19 cellular contexts compared by ENCODE assay signal in the genomic region with DNA sequence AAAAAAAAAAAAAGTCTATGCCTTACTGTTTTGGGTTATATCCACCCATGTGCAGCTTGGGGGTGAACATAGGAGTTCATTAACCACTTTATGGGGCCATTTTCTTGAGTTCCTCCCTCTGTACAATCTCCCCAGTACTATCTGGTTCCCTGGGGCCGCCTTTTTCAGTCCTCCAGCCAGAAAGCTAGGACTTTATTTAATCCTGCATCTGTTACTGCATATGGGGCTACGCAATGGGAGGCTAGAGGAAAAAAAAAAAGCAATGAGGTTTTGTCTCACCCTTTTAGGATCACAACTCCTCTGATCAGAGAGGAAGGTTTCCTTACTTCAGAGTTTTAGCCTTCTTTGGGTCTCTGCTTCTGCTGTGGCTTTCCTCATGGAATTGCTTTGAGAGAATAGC. TPM values are rescaled to one million over a fixed set of nuclear protein-coding genes. Genes with fewer than 3 reads are reported as not detected.
DNase-seq lines count a peak whose midpoint lies in the region; ATAC-seq and TF ChIP-seq lines count a peak whose summit lies in the region.
"Had no signal": no experiment of that assay in that cellular context is flagged by ENCODE, and none has a peak within 500 bp of the region (broad histone marks: within the 10 kb centered on the region; RNA-seq: fewer than 3 reads in every experiment).

No MANE protein-coding gene starts in this region.

- TF ChIP-seq CTCF in upper lobe of right lung (IDR thresholded peaks at IDR 0.05) = no peak
- TF ChIP-seq CTCF in natural killer cell (IDR thresholded peaks at IDR 0.05) = no peak

- H3K36me3 ChIP-seq in upper lobe of right lung = peaks cover 5% of the 10 kb centered on the region

- no peak overlapping the region for H3K27ac ChIP-seq in upper lobe of right lung
- H3K27ac ChIP-seq: BLaER1 treated with 17β-estradiol and CSF1 and Interleukin-3, amounts not matched to agents 10 nM and 100 nM had no signal

- H3K9me3 Mint-ChIP-seq in natural killer cell = no peaks in the 10 kb centered on the region
- H3K9me3 Mint-ChIP-seq: GM23338, HFFc6 had no signal

- no peaks in the 10 kb centered on the region for H3K27me3 ChIP-seq in upper lobe of right lung
- H3K27me3 ChIP-seq: BLaER1 treated with 17β-estradiol and CSF1 and Interleukin-3, amounts not matched to agents 10 nM and 100 nM had no signal

- no peaks in the 10 kb centered on the region for H3K4me1 ChIP-seq in upper lobe of right lung
- H3K4me1 ChIP-seq: BLaER1 treated with 17β-estradiol and CSF1 and Interleukin-3, amounts not matched to agents 10 nM and 100 nM had no signal

- no peak for ATAC-seq in upper lobe of right lung
- no peak for ATAC-seq in natural killer cell
- ATAC-seq in HG03342 (IDR thresholded peaks at IDR 0.05; ENCODE audit: unreplicated experiment) = no peak
- ATAC-seq: CD8-positive, alpha-beta T cell; GM23338; HCT116 had no signal

- no peak overlapping the region for H3K4me3 Mint-ChIP-seq in natural killer cell
- H3K4me3 Mint-ChIP-seq: B cell; CD8-positive, alpha-beta T cell; GM23338; HFFc6 had no signal

- H3K9me3 ChIP-seq in upper lobe of right lung = no peaks in the 10 kb centered on the region

- H3K36me3 Mint-ChIP-seq in natural killer cell = no peaks in the 10 kb centered on the region

- no peak overlapping the region for H3K27ac Mint-ChIP-seq in natural killer cell
- H3K27ac Mint-ChIP-seq: B cell; CD8-positive, alpha-beta T cell; GM23338; HFFc6 had no signal

- H3K4me3 ChIP-seq in upper lobe of right lung = no peak overlapping the region
- H3K4me3 ChIP-seq: BLaER1 treated with 17β-estradiol and CSF1 and Interleukin-3, amounts not matched to agents 10 nM and 100 nM; GM23338 had no signal

- no peaks in the 10 kb centered on the region for H3K27me3 Mint-ChIP-seq in natural killer cell (ENCODE audit: low read depth in 2 of 2)
- H3K27me3 Mint-ChIP-seq: B cell had no signal

- peaks cover 6 to 23% of the 10 kb centered on the region in 2 donors for H3K4me1 Mint-ChIP-seq in natural killer cell

- peak; percentile 73 for DNase-seq in DMS 273 (lab: John Stamatoyannopoulos, UW; ENCODE audit: unreplicated experiment)
- DNase-seq in NCI-H2171 treated with DMSO at 0.1 percent for 48 hours (lab: John Stamatoyannopoulos, UW) = peak; percentile 36
- DNase-seq in NCI-H82 treated with DMSO at 0.1 percent for 48 hours (lab: John Stamatoyannopoulos, UW; ENCODE audit: unreplicated experiment) = peak; percentile 10
- peak; percentile 39 for DNase-seq in cerebellum (ENCODE audit: low spot score)
- no peak for DNase-seq in upper lobe of right lung
- no peak for DNase-seq in natural killer cell
- no peak for DNase-seq in middle frontal gyrus (ENCODE audit: extremely low spot score, low spot score)
- DNase-seq: Calu3; CD8-positive, alpha-beta T cell; DMS53; GDM1; H7; HFFc6; KG1 had no signal

- intact Hi-C loops in upper lobe of right lung (cut with DNase I) (no loop called here), natural killer cell (cut with micrococcal nuclease) (no loop called here)

RNA-seq across cellular contexts. Expression of a gene that starts 51.0 kb away (rescaled TPM):
- 36.3 TPM for total RNA-seq in cerebellum
- total RNA-seq in upper lobe of right lung = 18.2 TPM
- 10 to 100 TPM; 13.5 to 22.8 (median 15.2) TPM for total RNA-seq in natural killer cell

Comparison
In these comparisons a context has a peak if more than half of its experiments do, and no peak if none do; other contexts are left out.
1. DNase-seq: peak in DMS 273 (single experiment), NCI-H2171 treated with DMSO at 0.1 percent for 48 hours (single experiment), NCI-H82 treated with DMSO at 0.1 percent for 48 hours (single experiment) and cerebellum (single experiment); none in upper lobe of right lung (single experiment), natural killer cell (single experiment) and middle frontal gyrus (single experiment).